17 cellular contexts compared by ENCODE assay signal in genomic region chr4:103012594-103012993, GRCh38. TPM values are rescaled to one million over a fixed set of nuclear protein-coding genes. Genes with fewer than 3 reads are reported as not detected.
DNase-seq lines count a peak whose midpoint lies in the region; ATAC-seq and TF ChIP-seq lines count a peak whose summit lies in the region.
"Had no signal": no experiment of that assay in that cellular context is flagged by ENCODE, and none has a peak within 500 bp of the region (broad histone marks: within the 10 kb centered on the region; RNA-seq: fewer than 3 reads in every experiment).

No MANE protein-coding gene starts in this region.

- no peaks in the 10 kb centered on the region for H4K20me1 ChIP-seq in hepatocyte (ENCODE audit: insufficient read depth, poor library complexity, severe bottlenecking)

- TF ChIP-seq CTCF in AG10803 (conservative IDR thresholded peaks at IDR 0.05; ENCODE audit: low read length) (no peak), hepatocyte (IDR thresholded peaks at IDR 0.05; ENCODE audit: poor library complexity) (no peak), stomach (IDR thresholded peaks at IDR 0.05) (no peak)

- H3K4me3 Mint-ChIP-seq in stimulated activated naive B cell treated with anti-CD40 and anti-IgM and Interleukin-4, amounts not matched to agents 10 μg/mL and 1 μg/mL and 100 μg/mL, for 72 hours, result no peak overlapping the region
- no peak overlapping the region for H3K4me3 Mint-ChIP-seq in stimulated activated naive CD8-positive, alpha-beta T cell treated with anti-CD3 and anti-CD28 coated beads, Interleukin-15, amount 100 ng/mL, for 72 hours
- H3K4me3 Mint-ChIP-seq: activated naive CD4-positive, alpha-beta T cell treated with anti-CD3 and anti-CD28 coated beads, Interleukin-2, amount 10 ng/mL, durations not matched to agents 7 days and 5 days; central memory CD8-positive, alpha-beta T cell; IgD-negative memory B cell; neural crest cell had no signal

- H3K9me2 ChIP-seq in hepatocyte (replicated peaks; ENCODE audit: insufficient read depth), result no peaks in the 10 kb centered on the region

- no peak overlapping the region for H3K4me3 ChIP-seq in AG10803 (ENCODE audit: low read length)
- no peak overlapping the region for H3K4me3 ChIP-seq in hepatocyte
- no peak overlapping the region for H3K4me3 ChIP-seq in stomach

- no peaks in the 10 kb centered on the region for H3K27me3 ChIP-seq in hepatocyte
- no peaks in the 10 kb centered on the region for H3K27me3 ChIP-seq in stomach

- H3K4me1 ChIP-seq in hepatocyte (ENCODE audit: insufficient read depth) (peaks cover 17% of the 10 kb centered on the region), stomach (peaks cover 8 to 24% (median 19%) of the 10 kb centered on the region in 4 donors)

- no peaks in the 10 kb centered on the region for H3K79me2 ChIP-seq in hepatocyte

- peak overlapping the region; percentile 20 for H3K4me2 ChIP-seq in hepatocyte

- H3K36me3 Mint-ChIP-seq in stimulated activated naive B cell treated with anti-CD40 and anti-IgM and Interleukin-4, amounts not matched to agents 10 μg/mL and 1 μg/mL and 100 μg/mL, for 72 hours, result no peaks in the 10 kb centered on the region
- H3K36me3 Mint-ChIP-seq: activated naive CD4-positive, alpha-beta T cell treated with anti-CD3 and anti-CD28 coated beads, Interleukin-2, amount 10 ng/mL, durations not matched to agents 7 days and 5 days; IgD-negative memory B cell had no signal

- intact Hi-C loops in stomach (cut with DNase I; ENCODE audit: low total_unique reads), result no loop called here

- no peaks in the 10 kb centered on the region for H3K36me3 ChIP-seq in hepatocyte (replicated peaks; ENCODE audit: insufficient read depth, low read depth)
- H3K36me3 ChIP-seq in stomach, result no peaks in the 10 kb centered on the region

- TF ChIP-seq POLR2A in stomach (IDR thresholded peaks at IDR 0.05), result no peak

- TF ChIP-seq EP300 in stomach (IDR thresholded peaks at IDR 0.05), result no peak

- no peak overlapping the region for H2AFZ ChIP-seq in hepatocyte

- peak overlapping the region; percentile 21 for H3K27ac ChIP-seq in hepatocyte
- peak overlapping the region in 4 of 5 donors; percentile 32 to 80 (median 70) for H3K27ac ChIP-seq in stomach

- no peak for ATAC-seq in stimulated activated naive B cell treated with anti-CD40 and anti-IgM and Interleukin-4, amounts not matched to agents 10 μg/mL and 1 μg/mL and 100 μg/mL, for 72 hours (replicated peaks)
- no peak for ATAC-seq in stimulated activated naive CD8-positive, alpha-beta T cell treated with anti-CD3 and anti-CD28 coated beads, Interleukin-15, amount 100 ng/mL, for 72 hours
- no peak for ATAC-seq in GM18873 (IDR thresholded peaks at IDR 0.05; ENCODE audit: low FRiP score, unreplicated experiment)

- H3K9me3 ChIP-seq in hepatocyte (ENCODE audit: low read depth), result no peaks in the 10 kb centered on the region
- H3K9me3 ChIP-seq in stomach, result no peaks in the 10 kb centered on the region

- no peaks in the 10 kb centered on the region for H3K27me3 Mint-ChIP-seq in stimulated activated naive B cell treated with anti-CD40 and anti-IgM and Interleukin-4, amounts not matched to agents 10 μg/mL and 1 μg/mL and 100 μg/mL, for 72 hours
- H3K27me3 Mint-ChIP-seq in stimulated activated naive CD8-positive, alpha-beta T cell treated with anti-CD3 and anti-CD28 coated beads, Interleukin-15, amount 100 ng/mL, for 72 hours, result no peaks in the 10 kb centered on the region
- H3K27me3 Mint-ChIP-seq: activated naive CD4-positive, alpha-beta T cell treated with anti-CD3 and anti-CD28 coated beads, Interleukin-2, amount 10 ng/mL, durations not matched to agents 7 days and 5 days; central memory CD8-positive, alpha-beta T cell; IgD-negative memory B cell had no signal

- no peak overlapping the region for H3K27ac Mint-ChIP-seq in stimulated activated naive B cell treated with anti-CD40 and anti-IgM and Interleukin-4, amounts not matched to agents 10 μg/mL and 1 μg/mL and 100 μg/mL, for 72 hours
- no peak overlapping the region for H3K27ac Mint-ChIP-seq in stimulated activated naive CD8-positive, alpha-beta T cell treated with anti-CD3 and anti-CD28 coated beads, Interleukin-15, amount 100 ng/mL, for 72 hours
- H3K27ac Mint-ChIP-seq: activated naive CD4-positive, alpha-beta T cell treated with anti-CD3 and anti-CD28 coated beads, Interleukin-2, amount 10 ng/mL, durations not matched to agents 7 days and 5 days had no signal

- H3K4me1 Mint-ChIP-seq in stimulated activated naive B cell treated with anti-CD40 and anti-IgM and Interleukin-4, amounts not matched to agents 10 μg/mL and 1 μg/mL and 100 μg/mL, for 72 hours, result no peaks in the 10 kb centered on the region
- no peaks in the 10 kb centered on the region for H3K4me1 Mint-ChIP-seq in stimulated activated naive CD8-positive, alpha-beta T cell treated with anti-CD3 and anti-CD28 coated beads, Interleukin-15, amount 100 ng/mL, for 72 hours
- H3K4me1 Mint-ChIP-seq: activated naive CD4-positive, alpha-beta T cell treated with anti-CD3 and anti-CD28 coated beads, Interleukin-2, amount 10 ng/mL, durations not matched to agents 7 days and 5 days; central memory CD8-positive, alpha-beta T cell; neural crest cell had no signal

- H3K9me3 Mint-ChIP-seq in stimulated activated naive B cell treated with anti-CD40 and anti-IgM and Interleukin-4, amounts not matched to agents 10 μg/mL and 1 μg/mL and 100 μg/mL, for 72 hours, result no peaks in the 10 kb centered on the region
- no peaks in the 10 kb centered on the region for H3K9me3 Mint-ChIP-seq in stimulated activated naive CD8-positive, alpha-beta T cell treated with anti-CD3 and anti-CD28 coated beads, Interleukin-15, amount 100 ng/mL, for 72 hours
- H3K9me3 Mint-ChIP-seq: activated naive CD4-positive, alpha-beta T cell treated with anti-CD3 and anti-CD28 coated beads, Interleukin-2, amount 10 ng/mL, durations not matched to agents 7 days and 5 days; central memory CD8-positive, alpha-beta T cell; IgD-negative memory B cell; neural crest cell had no signal

- peak; percentile 25 for DNase-seq in AG10803 (ENCODE audit: low read depth)
- DNase-seq in astrocyte of the hippocampus (ENCODE audit: low read depth, low spot score), result peak; percentile 20
- no peak for DNase-seq in hepatocyte (ENCODE audit: low spot score)
- no peak for DNase-seq in stomach
- DNase-seq in stimulated activated naive B cell treated with anti-CD40 and anti-IgM and Interleukin-4, amounts not matched to agents 10 μg/mL and 1 μg/mL and 100 μg/mL, for 72 hours, result no peak
- no peak for DNase-seq in amniotic stem cell (lab: John Stamatoyannopoulos, UW)
- no peak for DNase-seq in stimulated activated naive CD8-positive, alpha-beta T cell treated with anti-CD3 and anti-CD28 coated beads, Interleukin-15, amount 100 ng/mL, for 72 hours
- DNase-seq: activated CD4-positive, alpha-beta T cell treated with anti-CD3 and anti-CD28 coated beads for 4 hours; activated naive CD4-positive, alpha-beta T cell treated with anti-CD3 and anti-CD28 coated beads, Interleukin-2, amount 10 ng/mL, durations not matched to agents 7 days and 5 days; DMS53; MV-4-11; NCI-H2081 treated with DMSO at 0.1 percent for 48 hours; NCI-H524 treated with DMSO at 0.1 percent for 48 hours had no signal

RNA-seq across cellular contexts. Expression of gene SLC9B1, which starts 6.9 kb away (rescaled TPM):
- total RNA-seq in hepatocyte, result not detected in 2 replicates
- not detected in 2 replicates for polyA plus RNA-seq in hepatocyte
- 10 to 100 TPM in 1 of 5 donors, 1 to 10 TPM in 1, not detected in 3; 3.7 to 21.4 TPM for total RNA-seq in stomach
- polyA plus RNA-seq in stomach, result under 1 TPM in 1 of 3 donors, not detected in 2; 0.15 TPM

Comparison
In these comparisons a context has a peak if more than half of its experiments do, and no peak if none do; other contexts are left out.
1. DNase-seq: peak in AG10803 (single experiment) and astrocyte of the hippocampus (single experiment); none in hepatocyte (single experiment), stomach (single experiment), stimulated activated naive B cell treated with anti-CD40 and anti-IgM and Interleukin-4, amounts not matched to agents 10 μg/mL and 1 μg/mL and 100 μg/mL, for 72 hours (single experiment), amniotic stem cell (single experiment) and stimulated activated naive CD8-positive, alpha-beta T cell treated with anti-CD3 and anti-CD28 coated beads, Interleukin-15, amount 100 ng/mL, for 72 hours (0 of 2).